Comparison of ENCODE assay signal across 1 cellular context in genomic region chr11:6263664-6264063, GRCh38.
TF ChIP-seq lines count a peak whose summit lies in the region.

No MANE protein-coding gene starts in this region.

TF ChIP-seq in HepG2, 621 proteins besides CTCF, POLR2A, EP300 and RAD21:
- peak; percentile 92 to 95 for TF ChIP-seq MAFK (conservative IDR thresholded peaks at IDR 0.05 in 1 of 2, IDR thresholded peaks at IDR 0.05 in 1 of 2; ENCODE audit: low read length in 2 of 2)
- TF ChIP-seq ZNF562 (CRISPR knock-in tag; IDR thresholded peaks at IDR 0.05; ENCODE audit: borderline replicate concordance): no peak
- TF ChIP-seq ZNF761 (CRISPR knock-in tag; conservative IDR thresholded peaks at IDR 0.05): no peak
- no peak for TF ChIP-seq ZFY (CRISPR knock-in tag; IDR thresholded peaks at IDR 0.05)
- TF ChIP-seq TRAFD1 (CRISPR knock-in tag; IDR thresholded peaks at IDR 0.05; ENCODE audit: borderline replicate concordance): no peak
- no peak for TF ChIP-seq ZNF441 (CRISPR knock-in tag; IDR thresholded peaks at IDR 0.05; ENCODE audit: borderline replicate concordance)
- TF ChIP-seq ZNF280B (CRISPR knock-in tag; IDR thresholded peaks at IDR 0.05; ENCODE audit: borderline replicate concordance): no peak
- TF ChIP-seq ZNF317 (CRISPR knock-in tag; IDR thresholded peaks at IDR 0.05): no peak
- TF ChIP-seq MAFF (IDR thresholded peaks at IDR 0.05; ENCODE audit: low read depth, low read length): peak; percentile 92
- TF ChIP-seq LCORL (IDR thresholded peaks at IDR 0.05): no peak
- no peak for TF ChIP-seq LCORL (CRISPR knock-in tag; IDR thresholded peaks at IDR 0.05)
- TF ChIP-seq SP1 (IDR thresholded peaks at IDR 0.05): no peak
- TF ChIP-seq SP1 (CRISPR knock-in tag; IDR thresholded peaks at IDR 0.05): no peak
- no peak for TF ChIP-seq ARID2 (CRISPR knock-in tag; IDR thresholded peaks at IDR 0.05; ENCODE audit: borderline replicate concordance)
- no peak for TF ChIP-seq TEAD3 (CRISPR knock-in tag; optimal IDR thresholded peaks at IDR 0.05; ENCODE audit: borderline replicate concordance)
- no peak for TF ChIP-seq ETV6 (CRISPR knock-in tag; conservative IDR thresholded peaks at IDR 0.05)
- TF ChIP-seq ZNF577 (CRISPR knock-in tag; IDR thresholded peaks at IDR 0.05; ENCODE audit: borderline replicate concordance, low read depth): no peak
- TF ChIP-seq PRPF4 (IDR thresholded peaks at IDR 0.05; ENCODE audit: low read depth, low read length, poor library complexity, severe bottlenecking): no peak
- no peak for TF ChIP-seq EZH2 (conservative IDR thresholded peaks at IDR 0.05; ENCODE audit: low read depth, low read length)
